ENCODE assay signal across 1 cellular context in the genomic region with DNA sequence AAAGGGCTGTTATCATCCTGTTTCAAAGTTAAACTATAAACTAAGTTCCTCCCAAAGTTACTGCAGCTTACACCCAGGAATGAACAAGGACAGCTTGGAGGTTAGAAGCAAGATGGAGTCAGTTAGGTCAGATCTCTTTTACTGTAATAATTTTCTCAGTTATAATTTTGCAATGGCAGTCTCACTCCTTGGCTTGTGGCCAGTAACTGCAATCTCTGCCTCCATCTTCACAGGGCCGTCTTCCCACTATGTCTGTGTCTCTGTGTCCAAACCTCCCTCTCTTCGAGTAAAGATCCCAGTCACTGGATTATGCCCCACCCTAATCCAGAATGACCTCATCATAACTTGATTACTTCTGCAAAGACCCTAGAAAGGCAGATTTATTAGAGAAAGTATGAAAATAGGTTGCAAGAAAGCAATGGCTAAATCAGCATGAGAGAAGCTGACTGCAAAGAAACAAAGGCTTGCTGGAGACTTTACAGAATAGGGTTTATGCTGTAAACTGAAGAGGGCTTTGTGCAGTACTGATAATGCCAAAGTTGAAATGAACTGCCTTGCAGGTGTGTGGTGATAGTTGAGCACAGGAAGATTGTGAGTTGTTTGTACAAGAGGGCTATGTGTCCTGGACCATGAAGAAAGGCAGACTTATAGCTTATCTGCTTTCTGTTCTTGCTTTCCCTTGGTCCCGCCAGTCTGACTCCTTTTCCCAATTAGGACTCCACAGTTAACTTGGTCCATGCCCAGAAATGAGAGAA.
TF ChIP-seq lines count a peak whose summit lies in the region.

No MANE protein-coding gene starts in this region.

TF ChIP-seq in K562, 482 proteins besides CTCF, POLR2A, EP300 and RAD21 (continued from another document and continues in another):
- TF ChIP-seq, protein P1, sequence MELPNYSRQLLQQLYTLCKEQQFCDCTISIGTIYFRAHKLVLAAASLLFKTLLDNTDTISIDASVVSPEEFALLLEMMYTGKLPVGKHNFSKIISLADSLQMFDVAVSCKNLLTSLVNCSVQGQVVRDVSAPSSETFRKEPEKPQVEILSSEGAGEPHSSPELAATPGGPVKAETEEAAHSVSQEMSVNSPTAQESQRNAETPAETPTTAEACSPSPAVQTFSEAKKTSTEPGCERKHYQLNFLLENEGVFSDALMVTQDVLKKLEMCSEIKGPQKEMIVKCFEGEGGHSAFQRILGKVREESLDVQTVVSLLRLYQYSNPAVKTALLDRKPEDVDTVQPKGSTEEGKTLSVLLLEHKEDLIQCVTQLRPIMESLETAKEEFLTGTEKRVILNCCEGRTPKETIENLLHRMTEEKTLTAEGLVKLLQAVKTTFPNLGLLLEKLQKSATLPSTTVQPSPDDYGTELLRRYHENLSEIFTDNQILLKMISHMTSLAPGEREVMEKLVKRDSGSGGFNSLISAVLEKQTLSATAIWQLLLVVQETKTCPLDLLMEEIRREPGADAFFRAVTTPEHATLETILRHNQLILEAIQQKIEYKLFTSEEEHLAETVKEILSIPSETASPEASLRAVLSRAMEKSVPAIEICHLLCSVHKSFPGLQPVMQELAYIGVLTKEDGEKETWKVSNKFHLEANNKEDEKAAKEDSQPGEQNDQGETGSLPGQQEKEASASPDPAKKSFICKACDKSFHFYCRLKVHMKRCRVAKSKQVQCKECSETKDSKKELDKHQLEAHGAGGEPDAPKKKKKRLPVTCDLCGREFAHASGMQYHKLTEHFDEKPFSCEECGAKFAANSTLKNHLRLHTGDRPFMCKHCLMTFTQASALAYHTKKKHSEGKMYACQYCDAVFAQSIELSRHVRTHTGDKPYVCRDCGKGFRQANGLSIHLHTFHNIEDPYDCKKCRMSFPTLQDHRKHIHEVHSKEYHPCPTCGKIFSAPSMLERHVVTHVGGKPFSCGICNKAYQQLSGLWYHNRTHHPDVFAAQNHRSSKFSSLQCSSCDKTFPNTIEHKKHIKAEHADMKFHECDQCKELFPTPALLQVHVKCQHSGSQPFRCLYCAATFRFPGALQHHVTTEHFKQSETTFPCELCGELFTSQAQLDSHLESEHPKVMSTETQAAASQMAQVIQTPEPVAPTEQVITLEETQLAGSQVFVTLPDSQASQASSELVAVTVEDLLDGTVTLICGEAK (IDR thresholded peaks at IDR 0.05) = no peak
- TF ChIP-seq, protein P1 (CRISPR knock-in tag; IDR thresholded peaks at IDR 0.05) = no peak
- TF ChIP-seq ZNF253 (CRISPR knock-in tag; conservative IDR thresholded peaks at IDR 0.05) (no peak), NCOR1 (IDR thresholded peaks at IDR 0.05) (peak; percentile 39), ZNF584 (CRISPR knock-in tag; IDR thresholded peaks at IDR 0.05; ENCODE audit: low read depth) (peak; percentile 86), SIN3B (IDR thresholded peaks at IDR 0.05; ENCODE audit: low read depth) (no peak), TAF9B (IDR thresholded peaks at IDR 0.05; ENCODE audit: partially characterized antibody) (no peak), ZNF217 (CRISPR knock-in tag; IDR thresholded peaks at IDR 0.05) (no peak), MTA3 (IDR thresholded peaks at IDR 0.05; ENCODE audit: borderline replicate concordance) (0 out of 2 replicates have a peak, but pooled peaks have one; percentile 32), WHSC1 (IDR thresholded peaks at IDR 0.05; ENCODE audit: low read length) (no peak), ZNF644 (tag; IDR thresholded peaks at IDR 0.05; ENCODE audit: low read depth) (peak; percentile 88), NFXL1 (CRISPR knock-in tag; IDR thresholded peaks at IDR 0.05) (peak; percentile 49; the same call in 1 of the 2 replicates), CEBPB (tag; IDR thresholded peaks at IDR 0.05) (peak; percentile 65; the same call in 1 of the 2 replicates), ETV6 (IDR thresholded peaks at IDR 0.05; ENCODE audit: borderline replicate concordance in 1 of 2, low read depth in 2 of 2, low read length in 1 of 2) (no peak), ETV6 (CRISPR knock-in tag; IDR thresholded peaks at IDR 0.05; ENCODE audit: borderline replicate concordance) (no peak), ZNF780A (CRISPR knock-in tag; IDR thresholded peaks at IDR 0.05) (no peak), SMAD1 (IDR thresholded peaks at IDR 0.05; ENCODE audit: low read depth, low read length, partially characterized antibody) (no peak), DIDO1 (tag; IDR thresholded peaks at IDR 0.05; ENCODE audit: low read depth) (0 out of 2 replicates have a peak, but pooled peaks have one; percentile 21), HNRNPK (IDR thresholded peaks at IDR 0.05; ENCODE audit: low read depth, low read length, poor library complexity, severe bottlenecking) (no peak), CXXC5 (CRISPR knock-in tag; IDR thresholded peaks at IDR 0.05) (peak; percentile 71), RB1 (IDR thresholded peaks at IDR 0.05; ENCODE audit: low read depth) (no peak), PTRF (tag; IDR thresholded peaks at IDR 0.05) (peak; percentile 88), SIRT6 (IDR thresholded peaks at IDR 0.05; ENCODE audit: low read depth, low read length) (no peak), KAT8 (IDR thresholded peaks at IDR 0.05; ENCODE audit: low read depth) (no peak), ERF (CRISPR knock-in tag; IDR thresholded peaks at IDR 0.05) (no peak), DMBX1 (CRISPR knock-in tag; IDR thresholded peaks at IDR 0.05; ENCODE audit: borderline replicate concordance) (peak; percentile 95), CTBP1 (IDR thresholded peaks at IDR 0.05; ENCODE audit: borderline replicate concordance) (peak; percentile 41; the same call in 1 of the 2 replicates)
- TF ChIP-seq, protein P2, sequence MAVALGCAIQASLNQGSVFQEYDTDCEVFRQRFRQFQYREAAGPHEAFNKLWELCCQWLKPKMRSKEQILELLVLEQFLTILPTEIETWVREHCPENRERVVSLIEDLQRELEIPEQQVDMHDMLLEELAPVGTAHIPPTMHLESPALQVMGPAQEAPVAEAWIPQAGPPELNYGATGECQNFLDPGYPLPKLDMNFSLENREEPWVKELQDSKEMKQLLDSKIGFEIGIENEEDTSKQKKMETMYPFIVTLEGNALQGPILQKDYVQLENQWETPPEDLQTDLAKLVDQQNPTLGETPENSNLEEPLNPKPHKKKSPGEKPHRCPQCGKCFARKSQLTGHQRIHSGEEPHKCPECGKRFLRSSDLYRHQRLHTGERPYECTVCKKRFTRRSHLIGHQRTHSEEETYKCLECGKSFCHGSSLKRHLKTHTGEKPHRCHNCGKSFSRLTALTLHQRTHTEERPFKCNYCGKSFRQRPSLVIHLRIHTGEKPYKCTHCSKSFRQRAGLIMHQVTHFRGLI (CRISPR knock-in tag; IDR thresholded peaks at IDR 0.05) = 0 out of 2 replicates have a peak, but pooled peaks have one; percentile 85
- TF ChIP-seq, protein P3, sequence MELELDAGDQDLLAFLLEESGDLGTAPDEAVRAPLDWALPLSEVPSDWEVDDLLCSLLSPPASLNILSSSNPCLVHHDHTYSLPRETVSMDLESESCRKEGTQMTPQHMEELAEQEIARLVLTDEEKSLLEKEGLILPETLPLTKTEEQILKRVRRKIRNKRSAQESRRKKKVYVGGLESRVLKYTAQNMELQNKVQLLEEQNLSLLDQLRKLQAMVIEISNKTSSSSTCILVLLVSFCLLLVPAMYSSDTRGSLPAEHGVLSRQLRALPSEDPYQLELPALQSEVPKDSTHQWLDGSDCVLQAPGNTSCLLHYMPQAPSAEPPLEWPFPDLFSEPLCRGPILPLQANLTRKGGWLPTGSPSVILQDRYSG (tag; conservative IDR thresholded peaks at IDR 0.05; ENCODE audit: low read depth) = peak; percentile 97
- TF ChIP-seq, protein P4, sequence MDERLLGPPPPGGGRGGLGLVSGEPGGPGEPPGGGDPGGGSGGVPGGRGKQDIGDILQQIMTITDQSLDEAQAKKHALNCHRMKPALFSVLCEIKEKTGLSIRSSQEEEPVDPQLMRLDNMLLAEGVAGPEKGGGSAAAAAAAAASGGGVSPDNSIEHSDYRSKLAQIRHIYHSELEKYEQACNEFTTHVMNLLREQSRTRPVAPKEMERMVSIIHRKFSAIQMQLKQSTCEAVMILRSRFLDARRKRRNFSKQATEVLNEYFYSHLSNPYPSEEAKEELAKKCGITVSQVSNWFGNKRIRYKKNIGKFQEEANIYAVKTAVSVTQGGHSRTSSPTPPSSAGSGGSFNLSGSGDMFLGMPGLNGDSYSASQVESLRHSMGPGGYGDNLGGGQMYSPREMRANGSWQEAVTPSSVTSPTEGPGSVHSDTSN (CRISPR knock-in tag; IDR thresholded peaks at IDR 0.05; ENCODE audit: low read depth) = no peak
- TF ChIP-seq, protein P4 (tag; conservative IDR thresholded peaks at IDR 0.05; ENCODE audit: low read depth) = peak; percentile 68
- TF ChIP-seq, protein P5, sequence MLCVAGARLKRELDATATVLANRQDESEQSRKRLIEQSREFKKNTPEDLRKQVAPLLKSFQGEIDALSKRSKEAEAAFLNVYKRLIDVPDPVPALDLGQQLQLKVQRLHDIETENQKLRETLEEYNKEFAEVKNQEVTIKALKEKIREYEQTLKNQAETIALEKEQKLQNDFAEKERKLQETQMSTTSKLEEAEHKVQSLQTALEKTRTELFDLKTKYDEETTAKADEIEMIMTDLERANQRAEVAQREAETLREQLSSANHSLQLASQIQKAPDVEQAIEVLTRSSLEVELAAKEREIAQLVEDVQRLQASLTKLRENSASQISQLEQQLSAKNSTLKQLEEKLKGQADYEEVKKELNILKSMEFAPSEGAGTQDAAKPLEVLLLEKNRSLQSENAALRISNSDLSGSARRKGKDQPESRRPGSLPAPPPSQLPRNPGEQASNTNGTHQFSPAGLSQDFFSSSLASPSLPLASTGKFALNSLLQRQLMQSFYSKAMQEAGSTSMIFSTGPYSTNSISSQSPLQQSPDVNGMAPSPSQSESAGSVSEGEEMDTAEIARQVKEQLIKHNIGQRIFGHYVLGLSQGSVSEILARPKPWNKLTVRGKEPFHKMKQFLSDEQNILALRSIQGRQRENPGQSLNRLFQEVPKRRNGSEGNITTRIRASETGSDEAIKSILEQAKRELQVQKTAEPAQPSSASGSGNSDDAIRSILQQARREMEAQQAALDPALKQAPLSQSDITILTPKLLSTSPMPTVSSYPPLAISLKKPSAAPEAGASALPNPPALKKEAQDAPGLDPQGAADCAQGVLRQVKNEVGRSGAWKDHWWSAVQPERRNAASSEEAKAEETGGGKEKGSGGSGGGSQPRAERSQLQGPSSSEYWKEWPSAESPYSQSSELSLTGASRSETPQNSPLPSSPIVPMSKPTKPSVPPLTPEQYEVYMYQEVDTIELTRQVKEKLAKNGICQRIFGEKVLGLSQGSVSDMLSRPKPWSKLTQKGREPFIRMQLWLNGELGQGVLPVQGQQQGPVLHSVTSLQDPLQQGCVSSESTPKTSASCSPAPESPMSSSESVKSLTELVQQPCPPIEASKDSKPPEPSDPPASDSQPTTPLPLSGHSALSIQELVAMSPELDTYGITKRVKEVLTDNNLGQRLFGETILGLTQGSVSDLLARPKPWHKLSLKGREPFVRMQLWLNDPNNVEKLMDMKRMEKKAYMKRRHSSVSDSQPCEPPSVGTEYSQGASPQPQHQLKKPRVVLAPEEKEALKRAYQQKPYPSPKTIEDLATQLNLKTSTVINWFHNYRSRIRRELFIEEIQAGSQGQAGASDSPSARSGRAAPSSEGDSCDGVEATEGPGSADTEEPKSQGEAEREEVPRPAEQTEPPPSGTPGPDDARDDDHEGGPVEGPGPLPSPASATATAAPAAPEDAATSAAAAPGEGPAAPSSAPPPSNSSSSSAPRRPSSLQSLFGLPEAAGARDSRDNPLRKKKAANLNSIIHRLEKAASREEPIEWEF (CRISPR knock-in tag; IDR thresholded peaks at IDR 0.05) = 0 out of 2 replicates have a peak, but pooled peaks have one; percentile 62
- TF ChIP-seq, protein P6, sequence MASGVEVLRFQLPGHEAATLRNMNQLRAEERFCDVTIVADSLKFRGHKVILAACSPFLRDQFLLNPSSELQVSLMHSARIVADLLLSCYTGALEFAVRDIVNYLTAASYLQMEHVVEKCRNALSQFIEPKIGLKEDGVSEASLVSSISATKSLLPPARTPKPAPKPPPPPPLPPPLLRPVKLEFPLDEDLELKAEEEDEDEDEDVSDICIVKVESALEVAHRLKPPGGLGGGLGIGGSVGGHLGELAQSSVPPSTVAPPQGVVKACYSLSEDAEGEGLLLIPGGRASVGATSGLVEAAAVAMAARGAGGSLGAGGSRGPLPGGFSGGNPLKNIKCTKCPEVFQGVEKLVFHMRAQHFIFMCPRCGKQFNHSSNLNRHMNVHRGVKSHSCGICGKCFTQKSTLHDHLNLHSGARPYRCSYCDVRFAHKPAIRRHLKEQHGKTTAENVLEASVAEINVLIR (CRISPR knock-in tag; IDR thresholded peaks at IDR 0.05) = 0 out of 2 replicates have a peak, but pooled peaks have one; percentile 23
